In genomic region chr20:19821605-19822004, GRCh38 we compare ENCODE assay signal across 19 cellular contexts.
"Had no signal": no experiment of that assay in that cellular context is flagged by ENCODE, and none has a peak within 500 bp of the region (broad histone marks: within the 10 kb centered on the region; RNA-seq: fewer than 3 reads in every experiment).

No MANE protein-coding gene starts in this region.

- H3K4me3 ChIP-seq: dorsolateral prefrontal cortex, lower lobe of right lung, sigmoid colon, tibial nerve, uterus had no signal

- H3K9me3 Mint-ChIP-seq: T-helper 2 cell treated with Interferon-gamma antibody and Interleukin-4, amounts not matched to agents 5 μg/mL and 100 μg/mL, for 36 hours had no signal

- DNase-seq: activated CD4-positive, alpha-beta T cell treated with anti-CD3 and anti-CD28 coated beads, Interleukin-2, amount 50 U/mL, for 4 hours; activated gamma-delta T cell; dorsolateral prefrontal cortex; foreskin fibroblast; hippocampal formation; left cardiac atrium; lower lobe of right lung; midbrain; stimulated activated CD8-positive, alpha-beta memory T cell treated with anti-CD3 and anti-CD28 coated beads, Interleukin-4, amount 100 ng/mL, for 48 hours; uterus had no signal

- H3K27ac Mint-ChIP-seq: activated naive CD8-positive, alpha-beta T cell; nephron; stimulated activated naive CD8-positive, alpha-beta T cell treated with anti-CD3 and anti-CD28 coated beads, Interleukin-15, Interleukin-2, amounts not matched to agents 100 ng/mL and 50 ng/mL, for 24 hours; T-helper 2 cell treated with Interferon-gamma antibody and Interleukin-4, amounts not matched to agents 5 μg/mL and 100 μg/mL, for 36 hours had no signal

- H3K36me3 ChIP-seq: lower lobe of right lung, uterus had no signal

- H3K27ac ChIP-seq: dorsolateral prefrontal cortex, epithelial cell of prostate, lower lobe of right lung, sigmoid colon, tibial nerve, uterus had no signal

- ATAC-seq: left cardiac atrium, lower lobe of right lung had no signal

- H3K4me1 ChIP-seq: sigmoid colon, uterus had no signal

- H3K27me3 ChIP-seq: dorsolateral prefrontal cortex, sigmoid colon, tibial nerve, uterus had no signal

- H3K9me3 ChIP-seq: sigmoid colon, uterus had no signal

- H3K36me3 Mint-ChIP-seq: activated naive CD8-positive, alpha-beta T cell had no signal

- FAIRE-seq: islet of Langerhans, TTC549 had no signal

- H3K4me3 Mint-ChIP-seq: activated naive CD8-positive, alpha-beta T cell; nephron; stimulated activated naive CD8-positive, alpha-beta T cell treated with anti-CD3 and anti-CD28 coated beads, Interleukin-15, Interleukin-2, amounts not matched to agents 100 ng/mL and 50 ng/mL, for 24 hours; T-helper 2 cell treated with Interferon-gamma antibody and Interleukin-4, amounts not matched to agents 5 μg/mL and 100 μg/mL, for 36 hours had no signal

- H3K27me3 Mint-ChIP-seq: activated naive CD8-positive, alpha-beta T cell; stimulated activated naive CD8-positive, alpha-beta T cell treated with anti-CD3 and anti-CD28 coated beads, Interleukin-15, Interleukin-2, amounts not matched to agents 100 ng/mL and 50 ng/mL, for 24 hours had no signal
